ENCODE assay signal across 8 cellular contexts in genomic region chr14:55130194-55130550, GRCh38. TPM values are rescaled to one million over a fixed set of nuclear protein-coding genes. Genes with fewer than 3 reads are reported as not detected.
DNase-seq lines count a peak whose midpoint lies in the region; ATAC-seq, FAIRE-seq and TF ChIP-seq lines count a peak whose summit lies in the region.

No MANE protein-coding gene starts in this region.

- no peak for TF ChIP-seq POLR2A in endothelial cell of umbilical vein (IDR thresholded peaks at IDR 0.05; ENCODE audit: low read depth, low read length)

- peak overlapping the region; percentile 81 for H3K4me3 Mint-ChIP-seq in CD4-positive, alpha-beta T cell
- peak overlapping the region; percentile 79 for H3K4me3 Mint-ChIP-seq in neural progenitor cell

- peaks cover 17% of the 10 kb centered on the region for H3F3A ChIP-seq in neural progenitor cell (ENCODE audit: low read depth)

- H3K27ac ChIP-seq in CD4-positive, alpha-beta T cell (ENCODE audit: low read depth, low read length) = no peak overlapping the region
- no peak overlapping the region for H3K27ac ChIP-seq in endothelial cell of umbilical vein (ENCODE audit: insufficient read depth, low read depth, low read length)
- no peak overlapping the region for H3K27ac ChIP-seq in neural progenitor cell

- H2AFZ ChIP-seq in endothelial cell of umbilical vein (ENCODE audit: low read depth, low read length) (no peak overlapping the region), neural progenitor cell (replicated peaks) (no peak overlapping the region)

- H3K9ac ChIP-seq in endothelial cell of umbilical vein (replicated peaks; ENCODE audit: extremely low read depth, insufficient read depth, low read length) (peak overlapping the region; percentile 75), neural progenitor cell (no peak overlapping the region)

- peaks cover 3% of the 10 kb centered on the region for H3K4me1 ChIP-seq in endothelial cell of umbilical vein (ENCODE audit: control insufficient read depth, extremely low read depth, insufficient read depth, low read length)
- H3K4me1 ChIP-seq in neural progenitor cell = peaks cover 13% of the 10 kb centered on the region

- peaks cover 16% of the 10 kb centered on the region for H3K27me3 ChIP-seq in CD4-positive, alpha-beta T cell (ENCODE audit: control insufficient read depth, insufficient read depth, low read length)
- H3K27me3 ChIP-seq in MG63 (no peaks in the 10 kb centered on the region), endothelial cell of umbilical vein (ENCODE audit: control insufficient read depth in 2 of 2, insufficient read depth in 2 of 2, low read length in 2 of 2) (no peaks in the 10 kb centered on the region), neural progenitor cell (peaks cover 59% of the 10 kb centered on the region)

- dilution Hi-C loops in endothelial cell of umbilical vein (cut with MboI; ENCODE audit: extremely low pct_ligation_motif_present, low sequenced_read_pairs) = no loop called here

- peaks cover 13% of the 10 kb centered on the region for H3K4me1 Mint-ChIP-seq in CD4-positive, alpha-beta T cell (ENCODE audit: low read depth)
- peaks cover 28% of the 10 kb centered on the region for H3K4me1 Mint-ChIP-seq in neural progenitor cell

- POLR2A ChIA-PET in CD4-positive, alpha-beta T cell (lab: Charles Lee) = interaction anchor here (0.6 to 1.9 kb wide), 5 partner anchors 12 to 36 kb away, joined by 3 to 11 read pairs (median 4); no protein-coding TSS in a partner anchor
- POLR2A ChIA-PET in endothelial cell of umbilical vein (lab: Charles Lee) = interaction anchor here (1.4 kb wide), 1 partner anchor 27 kb away, joined by 3 read pairs; no protein-coding TSS in a partner anchor

- no peak for DNase-seq in CD4-positive, alpha-beta T cell
- DNase-seq in MG63 = no peak
- DNase-seq in endothelial cell of umbilical vein (ENCODE audit: low read depth, low spot score) = no peak
- DNase-seq in neural progenitor cell (ENCODE audit: low spot score) = no peak
- no peak for DNase-seq in DMS79 treated with DMSO at 0.1 percent for 48 hours (lab: John Stamatoyannopoulos, UW)
- DNase-seq in NK-92 treated with Interleukin-12 subunit alpha and Interleukin-12 subunit beta, amount 100 ng/mL, for 24 hours (lab: John Stamatoyannopoulos, UW) = no peak
- no peak for DNase-seq in occipital lobe (lab: John Stamatoyannopoulos, UW)
- no peak for DNase-seq in RPMI8226

- CTCF ChIA-PET in CD4-positive, alpha-beta T cell (lab: Charles Lee) = interaction anchor here (2.2 kb wide), 1 partner anchor 79 kb away, joined by 6 read pairs; the partner anchor contains the start of gene MAPK1IP1L
- CTCF ChIA-PET in endothelial cell of umbilical vein (lab: Charles Lee) = interaction anchor here (1.2 to 1.8 kb wide), 3 partner anchors 9 to 31 kb away, joined by 3 to 5 read pairs (median 5); no protein-coding TSS in a partner anchor

- TF ChIP-seq CTCF in CD4-positive, alpha-beta T cell (IDR thresholded peaks at IDR 0.05) = no peak
- TF ChIP-seq CTCF in endothelial cell of umbilical vein (IDR thresholded peaks at IDR 0.05; ENCODE audit: extremely low read depth in 1 of 2, insufficient read depth in 1 of 2, low read depth in 1 of 2, low read length in 2 of 2) (no peak), neural progenitor cell (IDR thresholded peaks at IDR 0.05) (no peak)

- BruUV-seq in endothelial cell of umbilical vein (replicated peaks; lab: Mats Ljungman, UMichigan) = no TSS peak

- H3K36me3 ChIP-seq in MG63 (no peaks in the 10 kb centered on the region; the same call in none of the 2 replicates), endothelial cell of umbilical vein (ENCODE audit: control insufficient read depth in 2 of 2, extremely low read depth in 1 of 2, insufficient read depth in 2 of 2, low read length in 2 of 2) (no peaks in the 10 kb centered on the region), neural progenitor cell (no peaks in the 10 kb centered on the region)

- no peaks in the 10 kb centered on the region for H3K9me3 ChIP-seq in CD4-positive, alpha-beta T cell (ENCODE audit: control insufficient read depth, low read length)
- no peaks in the 10 kb centered on the region for H3K9me3 ChIP-seq in MG63
- H3K9me3 ChIP-seq in endothelial cell of umbilical vein (replicated peaks; ENCODE audit: control insufficient read depth, insufficient read depth, low read length) = no peaks in the 10 kb centered on the region
- H3K9me3 ChIP-seq in neural progenitor cell (ENCODE audit: low read depth) = no peaks in the 10 kb centered on the region

- peaks cover 53% of the 10 kb centered on the region for H3K27me3 Mint-ChIP-seq in CD4-positive, alpha-beta T cell
- H3K27me3 Mint-ChIP-seq in neural progenitor cell (ENCODE audit: insufficient read depth, low read depth) = peaks cover 38% of the 10 kb centered on the region

- peak overlapping the region; percentile 68 for H3K4me3 ChIP-seq in MG63
- peak overlapping the region in 2 of 3 experiments; percentile 20 to 56 for H3K4me3 ChIP-seq in endothelial cell of umbilical vein (replicated peaks in 1 of 3; ENCODE audit: insufficient read depth in 1 of 3, low read depth in 1 of 3, low read length in 3 of 3)
- H3K4me3 ChIP-seq in neural progenitor cell = peak overlapping the region; percentile 66

- H4K20me1 ChIP-seq in endothelial cell of umbilical vein (replicated peaks; ENCODE audit: control insufficient read depth, extremely low read depth, insufficient read depth, low read length) = no peaks in the 10 kb centered on the region
- peaks cover 6% of the 10 kb centered on the region for H4K20me1 ChIP-seq in neural progenitor cell (ENCODE audit: low read depth)

- no peak for FAIRE-seq in endothelial cell of umbilical vein (lab: Jason Lieb, UNC)

- no peak for ATAC-seq in CD4-positive, alpha-beta T cell (ENCODE audit: poor library complexity)

- H3K36me3 Mint-ChIP-seq in CD4-positive, alpha-beta T cell (ENCODE audit: low read depth) = no peaks in the 10 kb centered on the region
- H3K36me3 Mint-ChIP-seq in neural progenitor cell = no peaks in the 10 kb centered on the region

- no peaks in the 10 kb centered on the region for H3K9me1 ChIP-seq in endothelial cell of umbilical vein (replicated peaks; ENCODE audit: control insufficient read depth, extremely low read depth, insufficient read depth, low read length)

- H3K4me2 ChIP-seq in endothelial cell of umbilical vein (ENCODE audit: insufficient read depth, low read length) = peak overlapping the region; percentile 32
- peak overlapping the region; percentile 96 for H3K4me2 ChIP-seq in neural progenitor cell

- H3K9me3 Mint-ChIP-seq in CD4-positive, alpha-beta T cell = no peaks in the 10 kb centered on the region
- no peaks in the 10 kb centered on the region for H3K9me3 Mint-ChIP-seq in neural progenitor cell

- intact Hi-C loops in CD4-positive, alpha-beta T cell (cut with DNase I, micrococcal nuclease) = no loop called here
- intact Hi-C loops in endothelial cell of umbilical vein (cut with micrococcal nuclease) = no loop called here

- H3K27ac Mint-ChIP-seq in CD4-positive, alpha-beta T cell = peak overlapping the region; percentile 11
- H3K27ac Mint-ChIP-seq in neural progenitor cell = no peak overlapping the region

- H3K79me2 ChIP-seq in endothelial cell of umbilical vein (ENCODE audit: control insufficient read depth, insufficient read depth, low read length) (peaks cover 2% of the 10 kb centered on the region), neural progenitor cell (ENCODE audit: low read depth) (no peaks in the 10 kb centered on the region)

TF ChIP-seq in endothelial cell of umbilical vein, 7 proteins besides CTCF, POLR2A, EP300 and RAD21:
- no peak for TF ChIP-seq GATA2 (IDR thresholded peaks at IDR 0.05; ENCODE audit: insufficient read depth, insufficient read length, low read depth, low read length)
- no peak for TF ChIP-seq JUN (IDR thresholded peaks at IDR 0.05; ENCODE audit: borderline replicate concordance, insufficient read depth, insufficient read length, low read depth)
- TF ChIP-seq EZH2 (IDR thresholded peaks at IDR 0.05; ENCODE audit: borderline replicate concordance, low read depth, low read length, severe bottlenecking) = no peak
- no peak for TF ChIP-seq FOS (IDR thresholded peaks at IDR 0.05; ENCODE audit: borderline replicate concordance, insufficient read depth, low read length)
- no peak for TF ChIP-seq MYC (IDR thresholded peaks at IDR 0.05; ENCODE audit: low read depth, low read length)
- no peak for TF ChIP-seq MAX (IDR thresholded peaks at IDR 0.05; ENCODE audit: insufficient read depth, insufficient read length)
- TF ChIP-seq POLR2AphosphoS5 (IDR thresholded peaks at IDR 0.05; ENCODE audit: insufficient read depth, low read depth, low read length) = no peak

RNA-seq across cellular contexts. Expression of gene LGALS3, which starts 1.1 kb away (rescaled TPM):
- total RNA-seq in CD4-positive, alpha-beta T cell = 10 to 100 TPM; 11.7 to 12.1 TPM
- 90.5 and 117 TPM in 2 replicates for total RNA-seq in MG63 (2014; rRNA removed; shearing (Covaris generic); ENCODE audit: low replicate concordance)
- total RNA-seq in endothelial cell of umbilical vein (27.8 and 33.8 TPM in 2 replicates), neural progenitor cell (ENCODE audit: low replicate concordance) (0.99 TPM in 1 of 2 replicates, not detected in the other), occipital lobe (15.4 TPM)
- polyA plus RNA-seq in endothelial cell of umbilical vein = 55.1 and 68.1 TPM in 2 replicates
- 20.6 and 31.7 TPM in 2 replicates for polyA plus RNA-seq in endothelial cell of umbilical vein (2011; cell fraction: cytosol; rRNA removed)
- 13.9 and 16.4 TPM in 2 replicates for polyA plus RNA-seq in endothelial cell of umbilical vein (2011; cell fraction: nucleus; rRNA removed)
- polyA plus RNA-seq in endothelial cell of umbilical vein (2012) = 49.4 and 57.6 TPM in 2 replicates
- polyA minus RNA-seq in endothelial cell of umbilical vein = 19.6 and 23.3 TPM in 2 replicates
- 99.8 TPM for polyA minus RNA-seq in endothelial cell of umbilical vein (2011; cell fraction: cytosol; rRNA and poly(A)+ RNA removed)
- 4.0 and 5.2 TPM in 2 replicates for polyA minus RNA-seq in endothelial cell of umbilical vein (2011; cell fraction: nucleus; rRNA and poly(A)+ RNA removed)
